Comparison of ENCODE assay signal across 9 cellular contexts in genomic region chr17:55264273-55264639, GRCh38. TPM values are rescaled to one million over a fixed set of nuclear protein-coding genes. Genes with fewer than 3 reads are reported as not detected.
DNase-seq lines count a peak whose midpoint lies in the region; ATAC-seq, FAIRE-seq and TF ChIP-seq lines count a peak whose summit lies in the region.
"Had no signal": no experiment of that assay in that cellular context is flagged by ENCODE, and none has a peak within 500 bp of the region (broad histone marks: within the 10 kb centered on the region; RNA-seq: fewer than 3 reads in every experiment).

No MANE protein-coding gene starts in this region.

- in situ Hi-C loops in GM12878 (cut with MboI): no loop called here

- BruUV-seq in GM12878 (replicated peaks; lab: Mats Ljungman, UMichigan): no TSS peak

- DNase-seq in CD14-positive monocyte (ENCODE audit: low spot score): no peak
- no peak for DNase-seq in GM12878 (ENCODE audit: low read depth, low spot score)
- DNase-seq in NCI-H2196 treated with DMSO at 0.1 percent for 48 hours (lab: John Stamatoyannopoulos, UW; ENCODE audit: unreplicated experiment): no peak
- no peak for DNase-seq in foreskin keratinocyte

- ATAC-seq in HG03135 (IDR thresholded peaks at IDR 0.05; ENCODE audit: unreplicated experiment): peak; percentile 7
- ATAC-seq in GM12878: no peak
- no peak for ATAC-seq in HG03095 (IDR thresholded peaks at IDR 0.05; ENCODE audit: unreplicated experiment)
- ATAC-seq in HG03039 (IDR thresholded peaks at IDR 0.05; ENCODE audit: unreplicated experiment): no peak
- ATAC-seq in foreskin keratinocyte: no peak

- peak overlapping the region; percentile 20; the same call in 1 of the 2 replicates for H2AFZ ChIP-seq in GM12878 (ENCODE audit: control insufficient read depth, low read depth, low read length)

- peak overlapping the region; percentile 65 for H3K4me2 ChIP-seq in GM12878 (ENCODE audit: control insufficient read depth, insufficient read depth)

- H3K36me3 ChIP-seq in GM12878 (ENCODE audit: control insufficient read depth in 2 of 2, insufficient read depth in 2 of 2, low read length in 1 of 2): no peaks in the 10 kb centered on the region
- H3K36me3 ChIP-seq in mucosa of stomach (ENCODE audit: control insufficient read depth, insufficient read depth, low read length): no peaks in the 10 kb centered on the region

- SMC1A ChIA-PET in GM12878 (lab: Charles Lee; ENCODE audit: uncharacterized antibody, unreplicated experiment): no interaction called here

- no peak overlapping the region for H3K4me3 ChIP-seq in GM12878
- H3K4me3 ChIP-seq in mucosa of stomach (ENCODE audit: low read length): no peak overlapping the region

- peak overlapping the region; percentile 64 to 91 for H3K4me3 Mint-ChIP-seq in CD14-positive monocyte

- CTCF ChIA-PET in GM12878 (lab: Yijun Ruan, JAX): no interaction called here

- 30% methylated on average over 14 of the region's 14 CpGs for WGBS in GM12878 (ENCODE audit: insufficient coverage, insufficient replicate concordance, low lambda C conversion rate, missing lambda C conversion rate)

- peaks cover 59 to 78% (median 68%) of the 10 kb centered on the region in 3 donors for H3K27me3 Mint-ChIP-seq in CD14-positive monocyte (ENCODE audit: low read depth in 3 of 3)

- H4K20me1 ChIP-seq in GM12878 (ENCODE audit: control insufficient read depth, insufficient read depth): no peaks in the 10 kb centered on the region

- no peaks in the 10 kb centered on the region for H3K79me2 ChIP-seq in GM12878 (ENCODE audit: control insufficient read depth, insufficient read depth, low read length)

- H3K4me1 Mint-ChIP-seq in CD14-positive monocyte: peaks cover 21% of the 10 kb centered on the region

- H3K27me3 ChIP-seq in GM12878 (replicated peaks in 1 of 2; ENCODE audit: control insufficient read depth in 2 of 2, insufficient read depth in 2 of 2, low read length in 1 of 2) (peaks cover 11 to 19% of the 10 kb centered on the region in 2 experiments), mucosa of stomach (ENCODE audit: control insufficient read depth, insufficient read depth, low read length) (peaks cover 35% of the 10 kb centered on the region), foreskin keratinocyte (peaks cover 92% of the 10 kb centered on the region)

- no peak overlapping the region for H3K27ac Mint-ChIP-seq in CD14-positive monocyte

- RAD21 ChIA-PET in GM12878 (lab: Charles Lee; ENCODE audit: unreplicated experiment): no interaction called here

- FAIRE-seq in GM12878 (lab: Jason Lieb, UNC): no peak
- FAIRE-seq: colon had no signal

- TF ChIP-seq RAD21 in GM12878 (IDR thresholded peaks at IDR 0.05; ENCODE audit: insufficient read depth, low read depth, low read length): no peak

- H3K9me3 ChIP-seq in GM12878 (replicated peaks; ENCODE audit: control insufficient read depth, insufficient read depth, low read length): no peaks in the 10 kb centered on the region
- no peaks in the 10 kb centered on the region for H3K9me3 ChIP-seq in mucosa of stomach (ENCODE audit: control insufficient read depth, low read length)

- TF ChIP-seq POLR2A in GM12878 (IDR thresholded peaks at IDR 0.05; ENCODE audit: low read depth, low read length): no peak

- intact Hi-C loops in CD14-positive monocyte (cut with micrococcal nuclease) (no loop called here), GM12878 (cut with micrococcal nuclease; ENCODE audit: unreplicated experiment) (no loop called here)

- no peak overlapping the region for H3K9ac ChIP-seq in GM12878 (ENCODE audit: control insufficient read depth, insufficient read depth, low read length)
- peak overlapping the region; percentile 33 for H3K9ac ChIP-seq in mucosa of stomach (ENCODE audit: low read length)

- H3K4me1 ChIP-seq in GM12878 (ENCODE audit: control insufficient read depth, insufficient read depth, low read length) (peaks cover 4% of the 10 kb centered on the region), mucosa of stomach (ENCODE audit: control insufficient read depth, insufficient read depth, low read length) (peaks cover 14% of the 10 kb centered on the region), foreskin keratinocyte (no peaks in the 10 kb centered on the region)

- peaks cover 6 to 10% of the 10 kb centered on the region in 2 donors for H3K36me3 Mint-ChIP-seq in CD14-positive monocyte

- POLR2A ChIA-PET in GM12878 (lab: Charles Lee): interaction anchor here (0.8 kb wide), 1 partner anchor 93 kb away, joined by 4 read pairs; no protein-coding TSS in a partner anchor

- peaks cover 0 to 40% (median 26%) of the 10 kb centered on the region in 7 donors for H3K9me3 Mint-ChIP-seq in CD14-positive monocyte

- no peak overlapping the region for H3K27ac ChIP-seq in GM12878 (ENCODE audit: control insufficient read depth, insufficient read depth)
- no peak overlapping the region for H3K27ac ChIP-seq in foreskin keratinocyte

- TF ChIP-seq CTCF in CD14-positive monocyte (IDR thresholded peaks at IDR 0.05): no peak
- no peak for TF ChIP-seq CTCF in GM12878 (IDR thresholded peaks at IDR 0.05 in 2 of 3, conservative IDR thresholded peaks at IDR 0.05 in 1 of 3; ENCODE audit: control insufficient read depth in 2 of 3, extremely low read depth in 1 of 3, insufficient read depth in 1 of 3, low read depth in 3 of 3, low read length in 3 of 3)
- TF ChIP-seq CTCF in foreskin keratinocyte (conservative IDR thresholded peaks at IDR 0.05): no peak

- no peak for TF ChIP-seq EP300 in GM12878 (IDR thresholded peaks at IDR 0.05; ENCODE audit: borderline replicate concordance in 1 of 2, control insufficient read depth in 1 of 2, low read depth in 2 of 2, low read length in 2 of 2)

TF ChIP-seq in GM12878, 131 proteins besides CTCF, POLR2A, EP300 and RAD21:
- TF ChIP-seq, protein P1, sequence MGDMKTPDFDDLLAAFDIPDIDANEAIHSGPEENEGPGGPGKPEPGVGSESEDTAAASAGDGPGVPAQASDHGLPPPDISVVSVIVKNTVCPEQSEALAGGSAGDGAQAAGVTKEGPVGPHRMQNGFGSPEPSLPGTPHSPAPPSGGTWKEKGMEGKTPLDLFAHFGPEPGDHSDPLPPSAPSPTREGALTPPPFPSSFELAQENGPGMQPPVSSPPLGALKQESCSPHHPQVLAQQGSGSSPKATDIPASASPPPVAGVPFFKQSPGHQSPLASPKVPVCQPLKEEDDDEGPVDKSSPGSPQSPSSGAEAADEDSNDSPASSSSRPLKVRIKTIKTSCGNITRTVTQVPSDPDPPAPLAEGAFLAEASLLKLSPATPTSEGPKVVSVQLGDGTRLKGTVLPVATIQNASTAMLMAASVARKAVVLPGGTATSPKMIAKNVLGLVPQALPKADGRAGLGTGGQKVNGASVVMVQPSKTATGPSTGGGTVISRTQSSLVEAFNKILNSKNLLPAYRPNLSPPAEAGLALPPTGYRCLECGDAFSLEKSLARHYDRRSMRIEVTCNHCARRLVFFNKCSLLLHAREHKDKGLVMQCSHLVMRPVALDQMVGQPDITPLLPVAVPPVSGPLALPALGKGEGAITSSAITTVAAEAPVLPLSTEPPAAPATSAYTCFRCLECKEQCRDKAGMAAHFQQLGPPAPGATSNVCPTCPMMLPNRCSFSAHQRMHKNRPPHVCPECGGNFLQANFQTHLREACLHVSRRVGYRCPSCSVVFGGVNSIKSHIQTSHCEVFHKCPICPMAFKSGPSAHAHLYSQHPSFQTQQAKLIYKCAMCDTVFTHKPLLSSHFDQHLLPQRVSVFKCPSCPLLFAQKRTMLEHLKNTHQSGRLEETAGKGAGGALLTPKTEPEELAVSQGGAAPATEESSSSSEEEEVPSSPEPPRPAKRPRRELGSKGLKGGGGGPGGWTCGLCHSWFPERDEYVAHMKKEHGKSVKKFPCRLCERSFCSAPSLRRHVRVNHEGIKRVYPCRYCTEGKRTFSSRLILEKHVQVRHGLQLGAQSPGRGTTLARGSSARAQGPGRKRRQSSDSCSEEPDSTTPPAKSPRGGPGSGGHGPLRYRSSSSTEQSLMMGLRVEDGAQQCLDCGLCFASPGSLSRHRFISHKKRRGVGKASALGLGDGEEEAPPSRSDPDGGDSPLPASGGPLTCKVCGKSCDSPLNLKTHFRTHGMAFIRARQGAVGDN (IDR thresholded peaks at IDR 0.05): no peak
- no peak for TF ChIP-seq RB1 (IDR thresholded peaks at IDR 0.05; ENCODE audit: borderline replicate concordance)
- TF ChIP-seq SUZ12 (IDR thresholded peaks at IDR 0.05; ENCODE audit: unreplicated experiment): peak; percentile 43

RNA-seq across cellular contexts. Expression of gene HLF, which starts 0.5 kb away (rescaled TPM):
- polyA plus RNA-seq in CD14-positive monocyte: not detected
- total RNA-seq in GM12878 (2013; cell fraction: nucleolus; rRNA removed): 0.19 TPM in 1 of 2 replicates, not detected in the other
- 0.11 TPM in 1 of 2 replicates, not detected in the other for total RNA-seq in GM12878 (2014; rRNA removed)
- total RNA-seq in GM12878 (2014; rRNA removed; fragmentation: Illumina TruSeq; extraction: Trizol): 0.09 and 0.31 TPM in 2 replicates
- 0.13 and 0.26 TPM in 2 replicates for total RNA-seq in GM12878 (2021)
- not detected for polyA plus RNA-seq in GM12878 (2011; ENCODE audit: low read depth)
- polyA plus RNA-seq in GM12878 (2011; rRNA removed): 0.07 and 0.12 TPM in 2 replicates
- polyA plus RNA-seq in GM12878 (2011; cell fraction: cytosol; rRNA removed): 0.13 and 0.23 TPM in 2 replicates
- 0.12 and 0.15 TPM in 2 replicates for polyA plus RNA-seq in GM12878 (2011; cell fraction: nucleus; rRNA removed)
- polyA plus RNA-seq in GM12878 (2012): 0.08 and 0.11 TPM in 2 replicates
- polyA plus RNA-seq in GM12878 (2014; fragmentation: Illumina TruSeq; extraction: Trizol): 0.04 TPM in 1 of 2 replicates, not detected in the other
- not detected for polyA plus RNA-seq in GM12878 (2014; fragmentation: Nextera tagmentation; extraction: Ambion mirVana)
- polyA plus RNA-seq in GM12878 (2014; rRNA removed): 0.01 and 0.42 TPM in 2 replicates
- polyA plus RNA-seq in GM12878 (2016; fragmentation: Nextera tagmentation; extraction: Ambion mirVana): under 1 TPM; 0.20 to 0.33 TPM
- 0.22 and 0.93 TPM in 2 replicates for polyA minus RNA-seq in GM12878 (2011; rRNA and poly(A)+ RNA removed)
- not detected in 2 replicates for polyA minus RNA-seq in GM12878 (2011; cell fraction: cytosol; rRNA and poly(A)+ RNA removed)
- polyA minus RNA-seq in GM12878 (2011; cell fraction: nucleus; rRNA and poly(A)+ RNA removed): not detected in 2 replicates
- 0.04 TPM in 1 of 2 replicates, not detected in the other for total RNA-seq in foreskin keratinocyte
- polyA plus RNA-seq in foreskin keratinocyte: not detected in 2 replicates
